ENCODE assay signal across 22 cellular contexts in genomic region chr6:44931385-44931784, GRCh38.
DNase-seq lines count a peak whose midpoint lies in the region; ATAC-seq and TF ChIP-seq lines count a peak whose summit lies in the region.
"Had no signal": no experiment of that assay in that cellular context is flagged by ENCODE, and none has a peak within 500 bp of the region (broad histone marks: within the 10 kb centered on the region; RNA-seq: fewer than 3 reads in every experiment).

No MANE protein-coding gene starts in this region.

- peak overlapping the region; percentile 81 for H3K4me3 Mint-ChIP-seq in activated CD8-positive, alpha-beta memory T cell treated with anti-CD3 and anti-CD28 coated beads, Interleukin-2, amount 10 ng/mL, durations not matched to agents 7 days and 5 days
- H3K4me3 Mint-ChIP-seq in CD8-positive, alpha-beta memory T cell, result peak overlapping the region; percentile 79 to 94 (median 86)
- H3K4me3 Mint-ChIP-seq in activated naive CD8-positive, alpha-beta T cell, result peak overlapping the region; percentile 94
- H3K4me3 Mint-ChIP-seq in natural killer cell, result peak overlapping the region; percentile 35
- H3K4me3 Mint-ChIP-seq: type B pancreatic cell had no signal

- peaks cover 31% of the 10 kb centered on the region for H3K4me1 Mint-ChIP-seq in activated CD8-positive, alpha-beta memory T cell treated with anti-CD3 and anti-CD28 coated beads, Interleukin-2, amount 10 ng/mL, durations not matched to agents 7 days and 5 days
- H3K4me1 Mint-ChIP-seq in CD8-positive, alpha-beta memory T cell, result peaks cover 47 to 73% (median 64%) of the 10 kb centered on the region in 3 donors
- H3K4me1 Mint-ChIP-seq in activated naive CD8-positive, alpha-beta T cell (ENCODE audit: low read depth), result peaks cover 59% of the 10 kb centered on the region
- H3K4me1 Mint-ChIP-seq in natural killer cell, result peaks cover 17 to 25% of the 10 kb centered on the region in 2 donors

- H3K4me2 ChIP-seq in mammary epithelial cell (ENCODE audit: insufficient read depth, low read depth, low read length) (no peak overlapping the region), PC-3 (ENCODE audit: low read length) (no peak overlapping the region)
- H3K4me2 ChIP-seq: BLaER1 had no signal

- H3K4me1 ChIP-seq in CD8-positive, alpha-beta memory T cell (ENCODE audit: insufficient read depth, low read length), result peaks cover 51% of the 10 kb centered on the region
- H3K4me1 ChIP-seq in mammary epithelial cell (ENCODE audit: insufficient read depth, low read length) (no peaks in the 10 kb centered on the region), PC-3 (ENCODE audit: insufficient read depth, low read length) (peaks cover 5% of the 10 kb centered on the region)
- H3K4me1 ChIP-seq: BLaER1 had no signal

- DNase-seq in activated CD8-positive, alpha-beta memory T cell treated with anti-CD3 and anti-CD28 coated beads, Interleukin-2, amount 10 ng/mL, durations not matched to agents 7 days and 5 days, result no peak
- DNase-seq in activated CD8-positive, alpha-beta memory T cell treated with anti-CD3 and anti-CD28 coated beads, Interleukin-2, amount 50 U/mL, for 4 hours, result no peak
- no peak for DNase-seq in CD8-positive, alpha-beta memory T cell
- DNase-seq in natural killer cell, result no peak
- no peak for DNase-seq in GM03348 (ENCODE audit: low spot score)
- no peak for DNase-seq in mammary epithelial cell
- DNase-seq in PC-3, result no peak
- DNase-seq: activated CD4-positive, alpha-beta T cell treated with anti-CD3 and anti-CD28 coated beads, Interleukin-2, amount 50 U/mL, for 1 hour; amygdala; cortex of kidney; GDM1; kidney glomerular epithelial cell; NCI-H1417; NCI-H2107; NCI-H446 treated with DMSO at 0.1 percent for 48 hours; SIG-M5; stimulated activated CD4-positive, alpha-beta T cell treated with anti-CD3 and anti-CD28 coated beads, Interleukin-4, amount 100 ng/mL, for 24 hours had no signal

- peaks cover 2% of the 10 kb centered on the region for H3K9me3 Mint-ChIP-seq in activated CD8-positive, alpha-beta memory T cell treated with anti-CD3 and anti-CD28 coated beads, Interleukin-2, amount 10 ng/mL, durations not matched to agents 7 days and 5 days (ENCODE audit: low read depth)
- no peaks in the 10 kb centered on the region for H3K9me3 Mint-ChIP-seq in CD8-positive, alpha-beta memory T cell
- peaks cover 5% of the 10 kb centered on the region for H3K9me3 Mint-ChIP-seq in activated naive CD8-positive, alpha-beta T cell (ENCODE audit: low read depth)
- no peaks in the 10 kb centered on the region for H3K9me3 Mint-ChIP-seq in natural killer cell
- H3K9me3 Mint-ChIP-seq: type B pancreatic cell had no signal

- H3K27ac ChIP-seq in CD8-positive, alpha-beta memory T cell (ENCODE audit: low read depth, low read length), result no peak overlapping the region
- no peak overlapping the region for H3K27ac ChIP-seq in mammary epithelial cell (ENCODE audit: insufficient read depth, low read depth, low read length)
- no peak overlapping the region for H3K27ac ChIP-seq in PC-3 (ENCODE audit: low read length)
- H3K27ac ChIP-seq: BLaER1, HL-60 had no signal

- H3K9me2 ChIP-seq in PC-3 (replicated peaks; ENCODE audit: low read length), result no peaks in the 10 kb centered on the region

- intact Hi-C loops in natural killer cell (cut with micrococcal nuclease), result no loop called here
- intact Hi-C loops in mammary epithelial cell (cut with micrococcal nuclease), result no loop called here
- intact Hi-C loops in PC-3 (cut with micrococcal nuclease), result no loop called here

- H3K27ac Mint-ChIP-seq in activated CD8-positive, alpha-beta memory T cell treated with anti-CD3 and anti-CD28 coated beads, Interleukin-2, amount 10 ng/mL, durations not matched to agents 7 days and 5 days, result peak overlapping the region; percentile 75
- peak overlapping the region; percentile 65 to 98 (median 96) for H3K27ac Mint-ChIP-seq in CD8-positive, alpha-beta memory T cell
- H3K27ac Mint-ChIP-seq in activated naive CD8-positive, alpha-beta T cell, result peak overlapping the region; percentile 89
- peak overlapping the region; percentile 94 to 96 for H3K27ac Mint-ChIP-seq in natural killer cell
- H3K27ac Mint-ChIP-seq: type B pancreatic cell had no signal

- no peak for TF ChIP-seq CTCF in natural killer cell (IDR thresholded peaks at IDR 0.05)
- TF ChIP-seq CTCF in mammary epithelial cell (conservative IDR thresholded peaks at IDR 0.05 in 1 of 2, IDR thresholded peaks at IDR 0.05 in 1 of 2; ENCODE audit: extremely low read depth in 1 of 2, insufficient read depth in 1 of 2, low read depth in 1 of 2, low read length in 2 of 2), result no peak
- no peak for TF ChIP-seq CTCF in PC-3 (conservative IDR thresholded peaks at IDR 0.05; ENCODE audit: low read depth, low read length)

- CTCF ChIA-PET in activated CD8-positive, alpha-beta memory T cell treated with anti-CD3 and anti-CD28 coated beads, Interleukin-2, amount 10 ng/mL, durations not matched to agents 7 days and 5 days (lab: Charles Lee), result interaction anchor here (0.9 kb wide), 1 partner anchor 784 kb away, joined by 3 read pairs; no protein-coding TSS in a partner anchor
- CTCF ChIA-PET in CD8-positive, alpha-beta memory T cell (lab: Charles Lee), result no interaction called here
- CTCF ChIA-PET in mammary epithelial cell (lab: Charles Lee; ENCODE audit: low non-redundant PET) (no interaction called here), PC-3 (lab: Charles Lee) (interaction anchor here (0.6 kb wide), 1 partner anchor 18 kb away, joined by 3 read pairs; no protein-coding TSS in a partner anchor)

- POLR2A ChIA-PET in CD8-positive, alpha-beta memory T cell (lab: Charles Lee), result interaction anchor here (0.8 to 1.6 kb wide), 2 partner anchors 11 to 491 kb away, joined by 4 to 5 read pairs; no protein-coding TSS in a partner anchor
- POLR2A ChIA-PET in PC-3 (lab: Charles Lee; ENCODE audit: unreplicated experiment), result no interaction called here

- ATAC-seq in activated CD8-positive, alpha-beta memory T cell treated with anti-CD3 and anti-CD28 coated beads, Interleukin-2, amount 10 ng/mL, durations not matched to agents 7 days and 5 days, result no peak
- no peak for ATAC-seq in natural killer cell
- ATAC-seq in PC-3, result no peak
- ATAC-seq: Panc1 had no signal

- no peak overlapping the region for H3K9ac ChIP-seq in mammary epithelial cell (ENCODE audit: insufficient read depth, low read length)
- H3K9ac ChIP-seq in PC-3 (ENCODE audit: low read length), result no peak overlapping the region
- H3K9ac ChIP-seq: BLaER1 had no signal

- H3K27me3 ChIP-seq in CD8-positive, alpha-beta memory T cell (ENCODE audit: insufficient read depth, low read length, poor library complexity, severe bottlenecking), result no peaks in the 10 kb centered on the region
- H3K27me3 ChIP-seq in mammary epithelial cell (ENCODE audit: insufficient read depth, low read length) (no peaks in the 10 kb centered on the region), PC-3 (ENCODE audit: low read length) (no peaks in the 10 kb centered on the region)
- H3K27me3 ChIP-seq: BLaER1 had no signal

- peak overlapping the region; percentile 39 for H3K4me3 ChIP-seq in CD8-positive, alpha-beta memory T cell (ENCODE audit: low read length)
- H3K4me3 ChIP-seq in mammary epithelial cell (replicated peaks in 1 of 3; ENCODE audit: insufficient read depth in 1 of 3, low read depth in 2 of 3, low read length in 3 of 3) (no peak overlapping the region), PC-3 (ENCODE audit: low read length) (no peak overlapping the region)
- H3K4me3 ChIP-seq: BLaER1 had no signal

- H2AFZ ChIP-seq in mammary epithelial cell (ENCODE audit: low read depth, low read length) (no peak overlapping the region), PC-3 (ENCODE audit: low read length) (no peak overlapping the region)

- dilution Hi-C loops in mammary epithelial cell (cut with HindIII; ENCODE audit: low sequenced_read_pairs), result no loop called here

- H4K20me1 ChIP-seq in mammary epithelial cell (ENCODE audit: insufficient read depth, low read length) (no peaks in the 10 kb centered on the region), PC-3 (ENCODE audit: low read length) (no peaks in the 10 kb centered on the region)
- H4K20me1 ChIP-seq: BLaER1 had no signal

- H3K36me3 Mint-ChIP-seq in activated CD8-positive, alpha-beta memory T cell treated with anti-CD3 and anti-CD28 coated beads, Interleukin-2, amount 10 ng/mL, durations not matched to agents 7 days and 5 days, result peaks cover 20% of the 10 kb centered on the region
- H3K36me3 Mint-ChIP-seq in CD8-positive, alpha-beta memory T cell, result peaks cover 0 to 23% (median 5%) of the 10 kb centered on the region in 3 donors
- peaks cover 5% of the 10 kb centered on the region for H3K36me3 Mint-ChIP-seq in activated naive CD8-positive, alpha-beta T cell
- no peaks in the 10 kb centered on the region for H3K36me3 Mint-ChIP-seq in natural killer cell
- H3K36me3 Mint-ChIP-seq: type B pancreatic cell had no signal

- H3F3A ChIP-seq in PC-3 (ENCODE audit: low read length, unreplicated experiment), result no peaks in the 10 kb centered on the region

- in situ Hi-C loops in mammary epithelial cell (cut with MboI; ENCODE audit: low sequenced_read_pairs in 2 of 2), result no loop called here

- no peaks in the 10 kb centered on the region for H3K36me3 ChIP-seq in CD8-positive, alpha-beta memory T cell (ENCODE audit: insufficient read depth, low read length)
- no peaks in the 10 kb centered on the region for H3K36me3 ChIP-seq in mammary epithelial cell (ENCODE audit: insufficient read depth, low read length)
- no peaks in the 10 kb centered on the region for H3K36me3 ChIP-seq in PC-3 (ENCODE audit: low read depth, low read length)
- H3K36me3 ChIP-seq: BLaER1 had no signal

- no peaks in the 10 kb centered on the region for H3K9me3 ChIP-seq in CD8-positive, alpha-beta memory T cell (ENCODE audit: low read length)
- H3K9me3 ChIP-seq in mammary epithelial cell (replicated peaks; ENCODE audit: insufficient read depth, low read length), result no peaks in the 10 kb centered on the region
- H3K9me3 ChIP-seq in PC-3 (ENCODE audit: low read length), result no peaks in the 10 kb centered on the region
- H3K9me3 ChIP-seq: BLaER1 had no signal

- H3K79me2 ChIP-seq in mammary epithelial cell (ENCODE audit: insufficient read depth, low read length) (no peaks in the 10 kb centered on the region), PC-3 (ENCODE audit: low read length) (no peaks in the 10 kb centered on the region)

- BruUV-seq in mammary epithelial cell (replicated peaks; lab: Mats Ljungman, UMichigan), result no TSS peak
- BruUV-seq in PC-3 (replicated peaks; lab: Mats Ljungman, UMichigan), result no TSS peak

- H3K27me3 Mint-ChIP-seq in activated CD8-positive, alpha-beta memory T cell treated with anti-CD3 and anti-CD28 coated beads, Interleukin-2, amount 10 ng/mL, durations not matched to agents 7 days and 5 days, result no peaks in the 10 kb centered on the region
- no peaks in the 10 kb centered on the region for H3K27me3 Mint-ChIP-seq in CD8-positive, alpha-beta memory T cell
- H3K27me3 Mint-ChIP-seq in activated naive CD8-positive, alpha-beta T cell, result no peaks in the 10 kb centered on the region
- no peaks in the 10 kb centered on the region for H3K27me3 Mint-ChIP-seq in natural killer cell (ENCODE audit: low read depth in 2 of 2)
- H3K27me3 Mint-ChIP-seq: type B pancreatic cell had no signal

Comparison
In these comparisons a context has a peak if more than half of its experiments do, and no peak if none do; other contexts are left out.
1. H3K4me3 Mint-ChIP-seq: peak in every context shown above with its lines; median percentile 94 in activated naive CD8-positive, alpha-beta T cell; 86 in CD8-positive, alpha-beta memory T cell; 81 in activated CD8-positive, alpha-beta memory T cell treated with anti-CD3 and anti-CD28 coated beads, Interleukin-2, amount 10 ng/mL, durations not matched to agents 7 days and 5 days; 35 in natural killer cell.
2. CTCF ChIA-PET loops: an anchor here in activated CD8-positive, alpha-beta memory T cell treated with anti-CD3 and anti-CD28 coated beads, Interleukin-2, amount 10 ng/mL, durations not matched to agents 7 days and 5 days (0.9 kb wide) and PC-3 (0.6 kb wide); none called in CD8-positive, alpha-beta memory T cell and mammary epithelial cell.